ENCODE assay signal across 13 cellular contexts in the genomic region with DNA sequence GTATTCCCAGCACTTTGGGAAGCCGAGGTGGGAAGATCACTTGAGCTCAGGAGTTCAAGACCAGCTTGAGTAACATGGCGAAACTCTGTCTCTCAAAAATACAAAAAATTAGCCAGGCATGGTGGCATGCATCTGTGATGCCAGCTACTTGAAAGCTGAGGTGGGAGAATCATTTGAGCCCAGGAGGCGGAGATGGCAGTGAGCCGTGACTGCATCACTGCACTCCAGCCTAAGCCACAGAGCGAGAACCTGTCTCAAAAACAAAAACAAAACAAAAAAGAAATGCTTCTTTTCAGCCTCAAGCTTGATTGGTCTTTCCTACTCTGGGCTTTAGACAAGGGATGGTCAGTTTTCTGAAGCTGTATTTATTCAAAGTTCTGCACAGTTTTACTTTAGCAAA. TPM values are rescaled to one million over a fixed set of nuclear protein-coding genes. Genes with fewer than 3 reads are reported as not detected.
A peak's percentile ranks its signal among the peaks of the same experiment; 100 is the strongest.
DNase-seq lines count a peak whose midpoint lies in the region; ATAC-seq and TF ChIP-seq lines count a peak whose summit lies in the region.
"Had no signal": no experiment of that assay in that cellular context is flagged by ENCODE, and none has a peak within 500 bp of the region (broad histone marks: within the 10 kb centered on the region; RNA-seq: fewer than 3 reads in every experiment).

No MANE protein-coding gene starts in this region.

- H3K27ac Mint-ChIP-seq in IgD-negative memory B cell: peak overlapping the region; percentile 45 to 86 (median 82)
- H3K27ac Mint-ChIP-seq in CD8-positive, alpha-beta T cell: no peak overlapping the region
- H3K27ac Mint-ChIP-seq in activated naive CD4-positive, alpha-beta T cell treated with anti-CD3 and anti-CD28 coated beads for 36 hours: no peak overlapping the region

- H3K27me3 ChIP-seq in DOHH2 (ENCODE audit: control insufficient read depth, low read length): no peaks in the 10 kb centered on the region
- H3K27me3 ChIP-seq in CD8-positive, alpha-beta T cell (ENCODE audit: insufficient read depth, low read length): no peaks in the 10 kb centered on the region
- H3K27me3 ChIP-seq: right lobe of liver, vagina had no signal

- no peaks in the 10 kb centered on the region for H3K9me2 ChIP-seq in DOHH2 (replicated peaks; ENCODE audit: control insufficient read depth, low read length)

- H3K4me1 Mint-ChIP-seq in IgD-negative memory B cell: peaks cover 18 to 28% (median 25%) of the 10 kb centered on the region in 3 donors
- H3K4me1 Mint-ChIP-seq in CD8-positive, alpha-beta T cell (ENCODE audit: low read depth): peaks cover 5% of the 10 kb centered on the region
- H3K4me1 Mint-ChIP-seq in activated naive CD4-positive, alpha-beta T cell treated with anti-CD3 and anti-CD28 coated beads for 36 hours (ENCODE audit: low read depth): peaks cover 2% of the 10 kb centered on the region

- H3F3A ChIP-seq in DOHH2 (ENCODE audit: control insufficient read depth, insufficient read depth): peaks cover 48% of the 10 kb centered on the region

- no peak for DNase-seq in NCI-H146 (lab: John Stamatoyannopoulos, UW)
- no peak for DNase-seq in CD8-positive, alpha-beta T cell
- no peak for DNase-seq in activated naive CD4-positive, alpha-beta T cell treated with anti-CD3 and anti-CD28 coated beads for 36 hours
- no peak for DNase-seq in activated T-cell treated with anti-CD3 and anti-CD28 coated beads, Interleukin-2, amount 50 U/mL, for 48 hours
- DNase-seq: DMS79 treated with DMSO at 0.1 percent for 48 hours, NCI-H1694 treated with DMSO at 0.1 percent for 48 hours, right lobe of liver had no signal

- no peaks in the 10 kb centered on the region for H3K9me3 ChIP-seq in DOHH2 (ENCODE audit: control insufficient read depth, insufficient read depth, low read length)
- no peaks in the 10 kb centered on the region for H3K9me3 ChIP-seq in CD8-positive, alpha-beta T cell (ENCODE audit: low read length)
- H3K9me3 ChIP-seq: A549, right lobe of liver, vagina had no signal

- H3K36me3 Mint-ChIP-seq in IgD-negative memory B cell: peaks cover 3% of the 10 kb centered on the region
- no peaks in the 10 kb centered on the region for H3K36me3 Mint-ChIP-seq in CD8-positive, alpha-beta T cell
- no peaks in the 10 kb centered on the region for H3K36me3 Mint-ChIP-seq in activated naive CD4-positive, alpha-beta T cell treated with anti-CD3 and anti-CD28 coated beads for 36 hours (ENCODE audit: low read depth)

- H3K4me2 ChIP-seq in DOHH2 (ENCODE audit: low read length): peak overlapping the region; percentile 96
- H3K4me2 ChIP-seq: A549 had no signal

- H4K20me1 ChIP-seq in DOHH2 (ENCODE audit: control insufficient read depth, insufficient read depth, low read depth, low read length): no peaks in the 10 kb centered on the region

- peak; percentile 50 for ATAC-seq in GM19455 (IDR thresholded peaks at IDR 0.05; ENCODE audit: unreplicated experiment)
- peak; percentile 54 for ATAC-seq in HG02885 (IDR thresholded peaks at IDR 0.05; ENCODE audit: poor library complexity, unreplicated experiment)
- ATAC-seq in CD8-positive, alpha-beta T cell: no peak
- ATAC-seq: A549, right lobe of liver had no signal

- H3K79me2 ChIP-seq in DOHH2 (ENCODE audit: control insufficient read depth, low read length): no peaks in the 10 kb centered on the region

- peak overlapping the region; percentile 100 for H3K27ac ChIP-seq in DOHH2 (ENCODE audit: low read depth, low read length)
- H3K27ac ChIP-seq in CD8-positive, alpha-beta T cell (ENCODE audit: low read depth, low read length): no peak overlapping the region
- H3K27ac ChIP-seq: A549, right lobe of liver, vagina had no signal

- H3K4me3 Mint-ChIP-seq in IgD-negative memory B cell: peak overlapping the region in 3 of 4 donors; percentile 29 to 79 (median 77)
- H3K4me3 Mint-ChIP-seq in CD8-positive, alpha-beta T cell: no peak overlapping the region
- H3K4me3 Mint-ChIP-seq in activated naive CD4-positive, alpha-beta T cell treated with anti-CD3 and anti-CD28 coated beads for 36 hours: no peak overlapping the region

- peaks cover 72% of the 10 kb centered on the region for H3K4me1 ChIP-seq in DOHH2 (ENCODE audit: control insufficient read depth, low read length)
- no peaks in the 10 kb centered on the region for H3K4me1 ChIP-seq in CD8-positive, alpha-beta T cell (ENCODE audit: insufficient read depth, low read length)
- H3K4me1 ChIP-seq: A549, right lobe of liver, vagina had no signal

- no peaks in the 10 kb centered on the region for H3K9me3 Mint-ChIP-seq in IgD-negative memory B cell
- H3K9me3 Mint-ChIP-seq in CD8-positive, alpha-beta T cell: no peaks in the 10 kb centered on the region
- H3K9me3 Mint-ChIP-seq in activated naive CD4-positive, alpha-beta T cell treated with anti-CD3 and anti-CD28 coated beads for 36 hours: no peaks in the 10 kb centered on the region

- POLR2A ChIA-PET in CD8-positive, alpha-beta T cell (lab: Charles Lee): no interaction called here

- no peak for TF ChIP-seq CTCF in DOHH2 (IDR thresholded peaks at IDR 0.05; ENCODE audit: low read depth, low read length, poor library complexity, severe bottlenecking)
- TF ChIP-seq CTCF in CD8-positive, alpha-beta T cell (IDR thresholded peaks at IDR 0.05): no peak

- H3K27me3 Mint-ChIP-seq in IgD-negative memory B cell: no peaks in the 10 kb centered on the region
- peaks cover 4% of the 10 kb centered on the region for H3K27me3 Mint-ChIP-seq in CD8-positive, alpha-beta T cell (ENCODE audit: low read depth)
- H3K27me3 Mint-ChIP-seq in activated naive CD4-positive, alpha-beta T cell treated with anti-CD3 and anti-CD28 coated beads for 36 hours (ENCODE audit: low read depth): peaks cover 5% of the 10 kb centered on the region

- H3K36me3 ChIP-seq in DOHH2 (ENCODE audit: control insufficient read depth, low read length): no peaks in the 10 kb centered on the region
- H3K36me3 ChIP-seq in CD8-positive, alpha-beta T cell (ENCODE audit: insufficient read depth, low read length): no peaks in the 10 kb centered on the region
- H3K36me3 ChIP-seq: right lobe of liver, vagina had no signal

- CTCF ChIA-PET in CD8-positive, alpha-beta T cell (lab: Charles Lee): no interaction called here
- CTCF ChIA-PET in activated naive CD4-positive, alpha-beta T cell treated with anti-CD3 and anti-CD28 coated beads for 36 hours (lab: Charles Lee): no interaction called here

- peak overlapping the region; percentile 68 for H3K4me3 ChIP-seq in DOHH2 (ENCODE audit: low read length)
- H3K4me3 ChIP-seq in CD8-positive, alpha-beta T cell (ENCODE audit: low read depth, low read length): no peak overlapping the region
- H3K4me3 ChIP-seq: A549, right lobe of liver, vagina had no signal

- intact Hi-C loops in CD8-positive, alpha-beta T cell (cut with DNase I, micrococcal nuclease): no loop called here
- intact Hi-C loops in activated naive CD4-positive, alpha-beta T cell treated with anti-CD3 and anti-CD28 coated beads for 36 hours (cut with micrococcal nuclease): no loop called here

RNA-seq across cellular contexts. Expression of gene DHRSX, which starts 15.8 kb away (rescaled TPM):
- polyA plus RNA-seq in IgD-negative memory B cell: 27.5 TPM
- 10 to 100 TPM in 1 of 2 experiments, 1 to 10 TPM in 1; 9.9 to 10.8 TPM for total RNA-seq in CD8-positive, alpha-beta T cell
- total RNA-seq in activated naive CD4-positive, alpha-beta T cell treated with anti-CD3 and anti-CD28 coated beads for 36 hours: 10 to 100 TPM; 18.8 to 21.4 TPM

RNA-seq across cellular contexts. Expression of gene ZBED1, which starts 15.8 kb away (rescaled TPM):
- polyA plus RNA-seq in IgD-negative memory B cell: 45.0 TPM
- total RNA-seq in CD8-positive, alpha-beta T cell: 10 to 100 TPM; 13.4 to 14.8 TPM
- total RNA-seq in activated naive CD4-positive, alpha-beta T cell treated with anti-CD3 and anti-CD28 coated beads for 36 hours: 10 to 100 TPM; 18.9 to 20.6 TPM

Comparison
In these comparisons a context has a peak if more than half of its experiments do, and no peak if none do; other contexts are left out.
1. H3K27ac Mint-ChIP-seq: peak in IgD-negative memory B cell (3 of 3); none in CD8-positive, alpha-beta T cell (single experiment) and activated naive CD4-positive, alpha-beta T cell treated with anti-CD3 and anti-CD28 coated beads for 36 hours (single experiment).
2. H3K4me3 Mint-ChIP-seq: peak in IgD-negative memory B cell (3 of 4); none in CD8-positive, alpha-beta T cell (single experiment) and activated naive CD4-positive, alpha-beta T cell treated with anti-CD3 and anti-CD28 coated beads for 36 hours (single experiment).